In genomic region chr19:56423985-56424353, GRCh38 we compare ENCODE assay signal across 31 cellular contexts. TPM values are rescaled to one million over a fixed set of nuclear protein-coding genes. Genes with fewer than 3 reads are reported as not detected.
DNase-seq lines count a peak whose midpoint lies in the region; ATAC-seq, FAIRE-seq and TF ChIP-seq lines count a peak whose summit lies in the region.
"Had no signal": no experiment of that assay in that cellular context is flagged by ENCODE, and none has a peak within 500 bp of the region (broad histone marks: within the 10 kb centered on the region; RNA-seq: fewer than 3 reads in every experiment).

No MANE protein-coding gene starts in this region.

- ATAC-seq in naive thymus-derived CD4-positive, alpha-beta T cell: no peak
- ATAC-seq in pancreas (no peak), GM21717 (IDR thresholded peaks at IDR 0.05; ENCODE audit: unreplicated experiment) (no peak)
- ATAC-seq: activated naive CD8-positive, alpha-beta T cell treated with anti-CD3 and anti-CD28 coated beads, Interleukin-2, amount 50 U/mL, for 24 hours; effector memory CD8-positive, alpha-beta T cell; esophagus mucosa; sciatic nerve; stimulated activated naive CD8-positive, alpha-beta T cell treated with anti-CD3 and anti-CD28 coated beads, Interleukin-15, Interleukin-2, amounts not matched to agents 100 U/mL and 50 U/mL, for 24 hours had no signal

- H3K4me1 ChIP-seq in duodenal mucosa (ENCODE audit: control insufficient read depth in 1 of 2, insufficient read depth in 2 of 2, low read length in 2 of 2) (no peaks in the 10 kb centered on the region), pancreas (no peaks in the 10 kb centered on the region)
- no peaks in the 10 kb centered on the region for H3K4me1 ChIP-seq in naive thymus-derived CD4-positive, alpha-beta T cell (ENCODE audit: control insufficient read depth in 2 of 2, insufficient read depth in 2 of 2, low read length in 2 of 2)
- H3K4me1 ChIP-seq: Peyer's patch, vagina had no signal

- H3K27me3 Mint-ChIP-seq in naive thymus-derived CD4-positive, alpha-beta T cell: no peaks in the 10 kb centered on the region
- H3K27me3 Mint-ChIP-seq: activated CD4-positive, alpha-beta T cell treated with anti-CD3 and anti-CD28 coated beads, Interleukin-2, amount 10 ng/mL, durations not matched to agents 7 days and 5 days; activated naive CD8-positive, alpha-beta T cell treated with anti-CD3 and anti-CD28 coated beads, Interleukin-2, amount 50 U/mL, for 24 hours; activated T-cell treated with anti-CD3 and anti-CD28 coated beads, Interleukin-2, amount 50 U/mL, for 24 hours; effector memory CD8-positive, alpha-beta T cell; progenitor cell of endocrine pancreas had no signal

- H3K27me3 ChIP-seq in duodenal mucosa (ENCODE audit: control insufficient read depth in 1 of 2, insufficient read depth in 2 of 2, low read length in 2 of 2) (no peaks in the 10 kb centered on the region), pancreas (no peaks in the 10 kb centered on the region)
- H3K27me3 ChIP-seq in naive thymus-derived CD4-positive, alpha-beta T cell (ENCODE audit: control insufficient read depth in 2 of 2, insufficient read depth in 2 of 2, low read length in 2 of 2): no peaks in the 10 kb centered on the region
- H3K27me3 ChIP-seq: brain microvascular endothelial cell, Peyer's patch, vagina had no signal

- no peak overlapping the region for H3K27ac Mint-ChIP-seq in naive thymus-derived CD4-positive, alpha-beta T cell
- H3K27ac Mint-ChIP-seq: activated CD4-positive, alpha-beta T cell treated with anti-CD3 and anti-CD28 coated beads, Interleukin-2, amount 10 ng/mL, durations not matched to agents 7 days and 5 days; activated naive CD8-positive, alpha-beta T cell treated with anti-CD3 and anti-CD28 coated beads, Interleukin-2, amount 50 U/mL, for 24 hours; activated T-cell treated with anti-CD3 and anti-CD28 coated beads, Interleukin-2, amount 50 U/mL, for 24 hours; effector memory CD8-positive, alpha-beta T cell had no signal

- H3K9me3 ChIP-seq in duodenal mucosa (ENCODE audit: control insufficient read depth in 1 of 2, low read length in 2 of 2) (peaks cover 82 to 92% of the 10 kb centered on the region in 2 donors), pancreas (peaks cover 9 to 25% (median 17%) of the 10 kb centered on the region in 4 donors)
- H3K9me3 ChIP-seq in naive thymus-derived CD4-positive, alpha-beta T cell (ENCODE audit: control insufficient read depth in 2 of 3, low read length in 3 of 3): peaks cover 27 to 96% (median 65%) of the 10 kb centered on the region in 3 experiments

- H3K9ac ChIP-seq in duodenal mucosa (ENCODE audit: low read depth in 1 of 2, low read length in 2 of 2): no peak overlapping the region

- FAIRE-seq in pancreas (lab: Jason Lieb, UNC): no peak
- FAIRE-seq: GM18507 had no signal

- H3K4me3 ChIP-seq in duodenal mucosa (ENCODE audit: low read depth in 1 of 2, low read length in 2 of 2): peak overlapping the region; percentile 23 to 41
- H3K4me3 ChIP-seq in naive thymus-derived CD4-positive, alpha-beta T cell (ENCODE audit: low read length): peak overlapping the region; percentile 11
- H3K4me3 ChIP-seq in pancreas: no peak overlapping the region
- H3K4me3 ChIP-seq: Peyer's patch, vagina had no signal

- peak; percentile 3 for DNase-seq in ELR (ENCODE audit: low read depth)
- peak; percentile 3 for DNase-seq in LHCN-M2 (ENCODE audit: low read depth)
- no peak for DNase-seq in naive thymus-derived CD4-positive, alpha-beta T cell
- no peak for DNase-seq in pancreas
- no peak for DNase-seq in NCI-H146 (lab: John Stamatoyannopoulos, UW)
- DNase-seq in stimulated activated CD4-positive, alpha-beta T cell treated with anti-CD3 and anti-CD28 coated beads, Interleukin-1b, Interleukin-23, amount 100 ng/mL, for 48 hours: no peak
- DNase-seq: activated CD4-positive, alpha-beta T cell treated with anti-CD3 and anti-CD28 coated beads, Interleukin-2, amount 10 ng/mL, durations not matched to agents 7 days and 5 days; activated gamma-delta T cell treated with Interleukin-2 at 50 U/mL for 16 hours; activated naive CD8-positive, alpha-beta T cell treated with anti-CD3 and anti-CD28 coated beads, Interleukin-2, amount 50 U/mL, for 24 hours; activated T-cell treated with anti-CD3 and anti-CD28 coated beads, Interleukin-2, amount 50 U/mL, for 24 hours; brain microvascular endothelial cell; effector memory CD8-positive, alpha-beta T cell; foreskin melanocyte; GDM1; IMR-90; mammary epithelial cell; NCI-H1092; NCI-H187 treated with DMSO at 0.1 percent for 48 hours; NCI-H526; Peyer's patch; SHP77 treated with DMSO at 0.1 percent for 48 hours; stimulated activated naive CD8-positive, alpha-beta T cell treated with anti-CD3 and anti-CD28 coated beads, Interleukin-15, Interleukin-2, amounts not matched to agents 100 U/mL and 50 U/mL, for 24 hours; T-helper 9 cell had no signal

- H3K27ac ChIP-seq in duodenal mucosa (ENCODE audit: low read depth, low read length) (no peak overlapping the region), pancreas (no peak overlapping the region)
- no peak overlapping the region for H3K27ac ChIP-seq in naive thymus-derived CD4-positive, alpha-beta T cell (ENCODE audit: low read depth, low read length)
- H3K27ac ChIP-seq: brain microvascular endothelial cell, HL-60, Peyer's patch, vagina had no signal

- H3K36me3 Mint-ChIP-seq in naive thymus-derived CD4-positive, alpha-beta T cell: peaks cover 28 to 64% (median 54%) of the 10 kb centered on the region in 5 donors

- WGBS in pancreas, 2 donors: 95 to 100% methylated on average over 1 of the region's 1 CpG

- peaks cover 8 to 97% (median 83%) of the 10 kb centered on the region in 11 donors for H3K9me3 Mint-ChIP-seq in naive thymus-derived CD4-positive, alpha-beta T cell

- CTCF ChIA-PET in naive thymus-derived CD4-positive, alpha-beta T cell (lab: Charles Lee): no interaction called here

- H3K36me3 ChIP-seq in duodenal mucosa (ENCODE audit: control insufficient read depth in 1 of 2, insufficient read depth in 2 of 2, low read length in 2 of 2): peaks cover 27 to 33% of the 10 kb centered on the region in 2 donors
- peaks cover 0 to 34% (median 13%) of the 10 kb centered on the region in 3 experiments for H3K36me3 ChIP-seq in naive thymus-derived CD4-positive, alpha-beta T cell (ENCODE audit: control insufficient read depth in 2 of 3, insufficient read depth in 3 of 3, low read length in 3 of 3)
- H3K36me3 ChIP-seq in pancreas: peaks cover 0 to 17% (median 6%) of the 10 kb centered on the region in 3 donors

- intact Hi-C loops in naive thymus-derived CD4-positive, alpha-beta T cell (cut with micrococcal nuclease): no loop called here
- intact Hi-C loops in pancreas (cut with DNase I): no loop called here

- no peak overlapping the region for H3K4me3 Mint-ChIP-seq in naive thymus-derived CD4-positive, alpha-beta T cell
- H3K4me3 Mint-ChIP-seq: activated CD4-positive, alpha-beta T cell treated with anti-CD3 and anti-CD28 coated beads, Interleukin-2, amount 10 ng/mL, durations not matched to agents 7 days and 5 days; activated naive CD8-positive, alpha-beta T cell treated with anti-CD3 and anti-CD28 coated beads, Interleukin-2, amount 50 U/mL, for 24 hours; activated T-cell treated with anti-CD3 and anti-CD28 coated beads, Interleukin-2, amount 50 U/mL, for 24 hours; effector memory CD8-positive, alpha-beta T cell had no signal

- no peaks in the 10 kb centered on the region for H3K4me1 Mint-ChIP-seq in naive thymus-derived CD4-positive, alpha-beta T cell
- H3K4me1 Mint-ChIP-seq: activated CD4-positive, alpha-beta T cell treated with anti-CD3 and anti-CD28 coated beads, Interleukin-2, amount 10 ng/mL, durations not matched to agents 7 days and 5 days; activated naive CD8-positive, alpha-beta T cell treated with anti-CD3 and anti-CD28 coated beads, Interleukin-2, amount 50 U/mL, for 24 hours had no signal

- POLR2A ChIA-PET in naive thymus-derived CD4-positive, alpha-beta T cell (lab: Charles Lee): interaction anchor here (1.6 kb wide), 1 partner anchor 12 kb away, joined by 4 read pairs; no protein-coding TSS in a partner anchor

- TF ChIP-seq CTCF in pancreas (IDR thresholded peaks at IDR 0.05): no peak

RNA-seq across cellular contexts. Expression of gene ZNF583, which starts 19.8 kb away (rescaled TPM):
- 8.8 and 11.1 TPM in 2 replicates for total RNA-seq in LHCN-M2 (2014; rRNA removed)
- 3.8 TPM for polyA plus RNA-seq in LHCN-M2 (2012)
- total RNA-seq in naive thymus-derived CD4-positive, alpha-beta T cell: 10 to 100 TPM in 2 of 5 experiments, 1 to 10 TPM in 3; 2.4 to 14.3 (median 3.1) TPM
- polyA plus RNA-seq in naive thymus-derived CD4-positive, alpha-beta T cell: 10 to 100 TPM; 16.3 to 20.1 TPM
- 1 to 10 TPM; 1.7 to 3.4 (median 2.3) TPM for total RNA-seq in pancreas
- 1 to 10 TPM in 1 of 2 donors, under 1 TPM in 1; 0.84 to 1.9 TPM for polyA plus RNA-seq in pancreas

RNA-seq across cellular contexts. Expression of gene ZNF582, which starts 30.6 kb away (rescaled TPM):
- total RNA-seq in LHCN-M2 (2014; rRNA removed) (1.5 and 2.2 TPM in 2 replicates), pancreas (1 to 10 TPM; 1.2 to 2.0 (median 1.8) TPM)
- polyA plus RNA-seq in LHCN-M2 (2012): 1.3 TPM
- total RNA-seq in naive thymus-derived CD4-positive, alpha-beta T cell: 1 to 10 TPM; 1.7 to 7.6 (median 3.3) TPM
- 1 to 10 TPM; 5.7 to 5.8 TPM for polyA plus RNA-seq in naive thymus-derived CD4-positive, alpha-beta T cell
- 1 to 10 TPM; 1.6 to 2.6 TPM for polyA plus RNA-seq in pancreas

RNA-seq across cellular contexts. Expression of gene ZNF667, which starts 53.2 kb away (rescaled TPM):
- 3.1 and 4.8 TPM in 2 replicates for total RNA-seq in LHCN-M2 (2014; rRNA removed)
- 1.2 TPM for polyA plus RNA-seq in LHCN-M2 (2012)
- 1 to 10 TPM in 4 of 5 experiments, not detected in 1; 1.1 to 8.1 (median 2.2) TPM for total RNA-seq in naive thymus-derived CD4-positive, alpha-beta T cell
- 1 to 10 TPM; 2.3 to 3.1 TPM for polyA plus RNA-seq in naive thymus-derived CD4-positive, alpha-beta T cell
- 1 to 10 TPM in 3 of 6 donors, under 1 TPM in 3; 0.54 to 3.3 (median 0.99) TPM for total RNA-seq in pancreas
- 1 to 10 TPM; 2.0 to 4.5 TPM for polyA plus RNA-seq in pancreas
- total RNA-seq: progenitor cell of endocrine pancreas had no signal

Comparison
In these comparisons a context has a peak if more than half of its experiments do, and no peak if none do; other contexts are left out.
1. DNase-seq: peak in ELR (single experiment) and LHCN-M2 (single experiment); none in naive thymus-derived CD4-positive, alpha-beta T cell (0 of 9), pancreas (0 of 6), NCI-H146 (single experiment) and stimulated activated CD4-positive, alpha-beta T cell treated with anti-CD3 and anti-CD28 coated beads, Interleukin-1b, Interleukin-23, amount 100 ng/mL, for 48 hours (single experiment).
2. H3K4me3 ChIP-seq: peak in duodenal mucosa (2 of 2) and naive thymus-derived CD4-positive, alpha-beta T cell (single experiment); none in pancreas (0 of 4).